In the genomic region with DNA sequence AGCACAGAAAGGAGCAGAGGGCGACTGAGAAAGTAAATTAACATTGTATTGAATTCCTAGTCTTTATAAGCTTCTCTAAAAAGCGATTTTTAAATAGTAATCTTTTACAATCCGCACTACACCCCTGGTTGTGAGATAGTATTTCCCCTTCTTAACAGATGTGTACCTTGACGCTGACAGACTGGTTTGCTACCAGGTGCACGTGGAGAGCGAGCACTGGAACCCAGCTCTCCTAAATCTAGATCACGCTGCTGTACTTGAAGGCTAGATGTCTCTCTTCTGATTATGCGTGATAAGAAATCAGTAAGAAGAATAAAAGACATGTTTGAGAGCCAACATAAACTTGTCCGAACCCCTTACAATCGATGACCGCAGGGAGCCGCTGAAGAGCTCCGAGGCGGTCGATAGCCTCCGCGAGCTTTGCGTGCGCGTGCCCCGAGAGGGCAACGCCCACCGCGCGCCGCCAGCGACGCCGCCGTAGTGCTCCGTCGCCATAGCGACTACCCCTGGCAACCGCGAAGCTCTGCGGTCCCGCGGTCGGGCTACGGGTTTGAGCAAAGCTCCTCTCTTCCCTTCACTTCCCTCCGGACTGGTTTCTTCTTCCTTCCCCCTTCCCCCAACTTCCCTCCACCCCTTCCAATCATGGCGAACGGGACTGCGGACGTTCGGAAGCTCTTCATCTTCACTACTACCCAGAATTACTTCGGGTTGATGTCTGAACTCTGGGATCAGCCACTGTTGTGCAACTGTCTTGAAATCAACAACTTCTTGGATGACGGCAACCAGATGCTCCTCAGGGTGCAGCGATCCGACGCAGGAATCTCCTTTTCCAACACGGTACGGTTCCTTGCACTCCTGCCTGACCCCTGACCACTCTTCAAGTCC, we compare ENCODE assay signal across 1 cellular context.
A peak's percentile ranks its signal among the peaks of the same experiment; 100 is the strongest.
TF ChIP-seq lines count a peak whose summit lies in the region.

A gene with protein sequence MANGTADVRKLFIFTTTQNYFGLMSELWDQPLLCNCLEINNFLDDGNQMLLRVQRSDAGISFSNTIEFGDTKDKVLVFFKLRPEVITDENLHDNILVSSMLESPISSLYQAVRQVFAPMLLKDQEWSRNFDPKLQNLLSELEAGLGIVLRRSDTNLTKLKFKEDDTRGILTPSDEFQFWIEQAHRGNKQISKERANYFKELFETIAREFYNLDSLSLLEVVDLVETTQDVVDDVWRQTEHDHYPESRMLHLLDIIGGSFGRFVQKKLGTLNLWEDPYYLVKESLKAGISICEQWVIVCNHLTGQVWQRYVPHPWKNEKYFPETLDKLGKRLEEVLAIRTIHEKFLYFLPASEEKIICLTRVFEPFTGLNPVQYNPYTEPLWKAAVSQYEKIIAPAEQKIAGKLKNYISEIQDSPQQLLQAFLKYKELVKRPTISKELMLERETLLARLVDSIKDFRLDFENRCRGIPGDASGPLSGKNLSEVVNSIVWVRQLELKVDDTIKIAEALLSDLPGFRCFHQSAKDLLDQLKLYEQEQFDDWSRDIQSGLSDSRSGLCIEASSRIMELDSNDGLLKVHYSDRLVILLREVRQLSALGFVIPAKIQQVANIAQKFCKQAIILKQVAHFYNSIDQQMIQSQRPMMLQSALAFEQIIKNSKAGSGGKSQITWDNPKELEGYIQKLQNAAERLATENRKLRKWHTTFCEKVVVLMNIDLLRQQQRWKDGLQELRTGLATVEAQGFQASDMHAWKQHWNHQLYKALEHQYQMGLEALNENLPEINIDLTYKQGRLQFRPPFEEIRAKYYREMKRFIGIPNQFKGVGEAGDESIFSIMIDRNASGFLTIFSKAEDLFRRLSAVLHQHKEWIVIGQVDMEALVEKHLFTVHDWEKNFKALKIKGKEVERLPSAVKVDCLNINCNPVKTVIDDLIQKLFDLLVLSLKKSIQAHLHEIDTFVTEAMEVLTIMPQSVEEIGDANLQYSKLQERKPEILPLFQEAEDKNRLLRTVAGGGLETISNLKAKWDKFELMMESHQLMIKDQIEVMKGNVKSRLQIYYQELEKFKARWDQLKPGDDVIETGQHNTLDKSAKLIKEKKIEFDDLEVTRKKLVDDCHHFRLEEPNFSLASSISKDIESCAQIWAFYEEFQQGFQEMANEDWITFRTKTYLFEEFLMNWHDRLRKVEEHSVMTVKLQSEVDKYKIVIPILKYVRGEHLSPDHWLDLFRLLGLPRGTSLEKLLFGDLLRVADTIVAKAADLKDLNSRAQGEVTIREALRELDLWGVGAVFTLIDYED (N-terminal part only) (plus strand): TSS at position 494 of the 885 bp plus-strand sequence. CDS start 149 bp downstream, at position 643.

TF ChIP-seq in HepG2, 621 proteins besides CTCF, POLR2A, EP300 and RAD21 (continued from another document and continues in another):
- TF ChIP-seq ZNF782 (CRISPR knock-in tag; IDR thresholded peaks at IDR 0.05; ENCODE audit: borderline replicate concordance): peak; percentile 28; the same call in 1 of the 2 replicates
- no peak for TF ChIP-seq ZNF33B (CRISPR knock-in tag; IDR thresholded peaks at IDR 0.05)
- TF ChIP-seq ATF1 (CRISPR knock-in tag; IDR thresholded peaks at IDR 0.05): no peak
- TF ChIP-seq, protein P1, sequence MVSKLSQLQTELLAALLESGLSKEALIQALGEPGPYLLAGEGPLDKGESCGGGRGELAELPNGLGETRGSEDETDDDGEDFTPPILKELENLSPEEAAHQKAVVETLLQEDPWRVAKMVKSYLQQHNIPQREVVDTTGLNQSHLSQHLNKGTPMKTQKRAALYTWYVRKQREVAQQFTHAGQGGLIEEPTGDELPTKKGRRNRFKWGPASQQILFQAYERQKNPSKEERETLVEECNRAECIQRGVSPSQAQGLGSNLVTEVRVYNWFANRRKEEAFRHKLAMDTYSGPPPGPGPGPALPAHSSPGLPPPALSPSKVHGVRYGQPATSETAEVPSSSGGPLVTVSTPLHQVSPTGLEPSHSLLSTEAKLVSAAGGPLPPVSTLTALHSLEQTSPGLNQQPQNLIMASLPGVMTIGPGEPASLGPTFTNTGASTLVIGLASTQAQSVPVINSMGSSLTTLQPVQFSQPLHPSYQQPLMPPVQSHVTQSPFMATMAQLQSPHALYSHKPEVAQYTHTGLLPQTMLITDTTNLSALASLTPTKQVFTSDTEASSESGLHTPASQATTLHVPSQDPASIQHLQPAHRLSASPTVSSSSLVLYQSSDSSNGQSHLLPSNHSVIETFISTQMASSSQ (IDR thresholded peaks at IDR 0.05; ENCODE audit: low read depth): no peak
- TF ChIP-seq, protein P1 (CRISPR knock-in tag; IDR thresholded peaks at IDR 0.05; ENCODE audit: borderline replicate concordance): no peak
- peak; percentile 94 for TF ChIP-seq ONECUT2 (CRISPR knock-in tag; IDR thresholded peaks at IDR 0.05)
- TF ChIP-seq RBFOX2 (IDR thresholded peaks at IDR 0.05; ENCODE audit: low read depth, low read length): no peak
- TF ChIP-seq, protein P2, sequence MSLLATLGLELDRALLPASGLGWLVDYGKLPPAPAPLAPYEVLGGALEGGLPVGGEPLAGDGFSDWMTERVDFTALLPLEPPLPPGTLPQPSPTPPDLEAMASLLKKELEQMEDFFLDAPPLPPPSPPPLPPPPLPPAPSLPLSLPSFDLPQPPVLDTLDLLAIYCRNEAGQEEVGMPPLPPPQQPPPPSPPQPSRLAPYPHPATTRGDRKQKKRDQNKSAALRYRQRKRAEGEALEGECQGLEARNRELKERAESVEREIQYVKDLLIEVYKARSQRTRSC (CRISPR knock-in tag; IDR thresholded peaks at IDR 0.05; ENCODE audit: low read depth): no peak
- TF ChIP-seq ZNF34 (CRISPR knock-in tag; IDR thresholded peaks at IDR 0.05; ENCODE audit: borderline replicate concordance): 0 out of 2 replicates have a peak, but pooled peaks have one; percentile 30
- TF ChIP-seq, protein P3, sequence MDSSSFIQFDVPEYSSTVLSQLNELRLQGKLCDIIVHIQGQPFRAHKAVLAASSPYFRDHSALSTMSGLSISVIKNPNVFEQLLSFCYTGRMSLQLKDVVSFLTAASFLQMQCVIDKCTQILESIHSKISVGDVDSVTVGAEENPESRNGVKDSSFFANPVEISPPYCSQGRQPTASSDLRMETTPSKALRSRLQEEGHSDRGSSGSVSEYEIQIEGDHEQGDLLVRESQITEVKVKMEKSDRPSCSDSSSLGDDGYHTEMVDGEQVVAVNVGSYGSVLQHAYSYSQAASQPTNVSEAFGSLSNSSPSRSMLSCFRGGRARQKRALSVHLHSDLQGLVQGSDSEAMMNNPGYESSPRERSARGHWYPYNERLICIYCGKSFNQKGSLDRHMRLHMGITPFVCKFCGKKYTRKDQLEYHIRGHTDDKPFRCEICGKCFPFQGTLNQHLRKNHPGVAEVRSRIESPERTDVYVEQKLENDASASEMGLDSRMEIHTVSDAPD (CRISPR knock-in tag; IDR thresholded peaks at IDR 0.05): no peak
- TF ChIP-seq, protein P4, sequence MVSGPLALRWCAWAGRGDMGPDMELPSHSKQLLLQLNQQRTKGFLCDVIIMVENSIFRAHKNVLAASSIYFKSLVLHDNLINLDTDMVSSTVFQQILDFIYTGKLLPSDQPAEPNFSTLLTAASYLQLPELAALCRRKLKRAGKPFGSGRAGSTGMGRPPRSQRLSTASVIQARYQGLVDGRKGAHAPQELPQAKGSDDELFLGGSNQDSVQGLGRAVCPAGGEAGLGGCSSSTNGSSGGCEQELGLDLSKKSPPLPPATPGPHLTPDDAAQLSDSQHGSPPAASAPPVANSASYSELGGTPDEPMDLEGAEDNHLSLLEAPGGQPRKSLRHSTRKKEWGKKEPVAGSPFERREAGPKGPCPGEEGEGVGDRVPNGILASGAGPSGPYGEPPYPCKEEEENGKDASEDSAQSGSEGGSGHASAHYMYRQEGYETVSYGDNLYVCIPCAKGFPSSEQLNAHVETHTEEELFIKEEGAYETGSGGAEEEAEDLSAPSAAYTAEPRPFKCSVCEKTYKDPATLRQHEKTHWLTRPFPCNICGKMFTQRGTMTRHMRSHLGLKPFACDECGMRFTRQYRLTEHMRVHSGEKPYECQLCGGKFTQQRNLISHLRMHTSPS (CRISPR knock-in tag; IDR thresholded peaks at IDR 0.05; ENCODE audit: low read depth): no peak
- TF ChIP-seq SMC3 (IDR thresholded peaks at IDR 0.05; ENCODE audit: low read length): no peak
- no peak for TF ChIP-seq ZNF260 (CRISPR knock-in tag; IDR thresholded peaks at IDR 0.05; ENCODE audit: borderline replicate concordance, low read depth)
- 0 out of 2 replicates have a peak, but pooled peaks have one; percentile 45 for TF ChIP-seq MIXL1 (CRISPR knock-in tag; IDR thresholded peaks at IDR 0.05)
- TF ChIP-seq, protein P5, sequence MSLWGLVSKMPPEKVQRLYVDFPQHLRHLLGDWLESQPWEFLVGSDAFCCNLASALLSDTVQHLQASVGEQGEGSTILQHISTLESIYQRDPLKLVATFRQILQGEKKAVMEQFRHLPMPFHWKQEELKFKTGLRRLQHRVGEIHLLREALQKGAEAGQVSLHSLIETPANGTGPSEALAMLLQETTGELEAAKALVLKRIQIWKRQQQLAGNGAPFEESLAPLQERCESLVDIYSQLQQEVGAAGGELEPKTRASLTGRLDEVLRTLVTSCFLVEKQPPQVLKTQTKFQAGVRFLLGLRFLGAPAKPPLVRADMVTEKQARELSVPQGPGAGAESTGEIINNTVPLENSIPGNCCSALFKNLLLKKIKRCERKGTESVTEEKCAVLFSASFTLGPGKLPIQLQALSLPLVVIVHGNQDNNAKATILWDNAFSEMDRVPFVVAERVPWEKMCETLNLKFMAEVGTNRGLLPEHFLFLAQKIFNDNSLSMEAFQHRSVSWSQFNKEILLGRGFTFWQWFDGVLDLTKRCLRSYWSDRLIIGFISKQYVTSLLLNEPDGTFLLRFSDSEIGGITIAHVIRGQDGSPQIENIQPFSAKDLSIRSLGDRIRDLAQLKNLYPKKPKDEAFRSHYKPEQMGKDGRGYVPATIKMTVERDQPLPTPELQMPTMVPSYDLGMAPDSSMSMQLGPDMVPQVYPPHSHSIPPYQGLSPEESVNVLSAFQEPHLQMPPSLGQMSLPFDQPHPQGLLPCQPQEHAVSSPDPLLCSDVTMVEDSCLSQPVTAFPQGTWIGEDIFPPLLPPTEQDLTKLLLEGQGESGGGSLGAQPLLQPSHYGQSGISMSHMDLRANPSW (CRISPR knock-in tag; IDR thresholded peaks at IDR 0.05; ENCODE audit: borderline replicate concordance): no peak
- TF ChIP-seq, protein P6, sequence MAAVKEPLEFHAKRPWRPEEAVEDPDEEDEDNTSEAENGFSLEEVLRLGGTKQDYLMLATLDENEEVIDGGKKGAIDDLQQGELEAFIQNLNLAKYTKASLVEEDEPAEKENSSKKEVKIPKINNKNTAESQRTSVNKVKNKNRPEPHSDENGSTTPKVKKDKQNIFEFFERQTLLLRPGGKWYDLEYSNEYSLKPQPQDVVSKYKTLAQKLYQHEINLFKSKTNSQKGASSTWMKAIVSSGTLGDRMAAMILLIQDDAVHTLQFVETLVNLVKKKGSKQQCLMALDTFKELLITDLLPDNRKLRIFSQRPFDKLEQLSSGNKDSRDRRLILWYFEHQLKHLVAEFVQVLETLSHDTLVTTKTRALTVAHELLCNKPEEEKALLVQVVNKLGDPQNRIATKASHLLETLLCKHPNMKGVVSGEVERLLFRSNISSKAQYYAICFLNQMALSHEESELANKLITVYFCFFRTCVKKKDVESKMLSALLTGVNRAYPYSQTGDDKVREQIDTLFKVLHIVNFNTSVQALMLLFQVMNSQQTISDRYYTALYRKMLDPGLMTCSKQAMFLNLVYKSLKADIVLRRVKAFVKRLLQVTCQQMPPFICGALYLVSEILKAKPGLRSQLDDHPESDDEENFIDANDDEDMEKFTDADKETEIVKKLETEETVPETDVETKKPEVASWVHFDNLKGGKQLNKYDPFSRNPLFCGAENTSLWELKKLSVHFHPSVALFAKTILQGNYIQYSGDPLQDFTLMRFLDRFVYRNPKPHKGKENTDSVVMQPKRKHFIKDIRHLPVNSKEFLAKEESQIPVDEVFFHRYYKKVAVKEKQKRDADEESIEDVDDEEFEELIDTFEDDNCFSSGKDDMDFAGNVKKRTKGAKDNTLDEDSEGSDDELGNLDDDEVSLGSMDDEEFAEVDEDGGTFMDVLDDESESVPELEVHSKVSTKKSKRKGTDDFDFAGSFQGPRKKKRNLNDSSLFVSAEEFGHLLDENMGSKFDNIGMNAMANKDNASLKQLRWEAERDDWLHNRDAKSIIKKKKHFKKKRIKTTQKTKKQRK (IDR thresholded peaks at IDR 0.05; ENCODE audit: low read length): no peak
- TF ChIP-seq, protein P7, sequence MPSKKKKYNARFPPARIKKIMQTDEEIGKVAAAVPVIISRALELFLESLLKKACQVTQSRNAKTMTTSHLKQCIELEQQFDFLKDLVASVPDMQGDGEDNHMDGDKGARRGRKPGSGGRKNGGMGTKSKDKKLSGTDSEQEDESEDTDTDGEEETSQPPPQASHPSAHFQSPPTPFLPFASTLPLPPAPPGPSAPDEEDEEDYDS (CRISPR knock-in tag; IDR thresholded peaks at IDR 0.05): 0 out of 2 replicates have a peak, but pooled peaks have one; percentile 39
- no peak for TF ChIP-seq NFE2L1 (CRISPR knock-in tag; IDR thresholded peaks at IDR 0.05; ENCODE audit: borderline replicate concordance)
- TF ChIP-seq, protein P8, sequence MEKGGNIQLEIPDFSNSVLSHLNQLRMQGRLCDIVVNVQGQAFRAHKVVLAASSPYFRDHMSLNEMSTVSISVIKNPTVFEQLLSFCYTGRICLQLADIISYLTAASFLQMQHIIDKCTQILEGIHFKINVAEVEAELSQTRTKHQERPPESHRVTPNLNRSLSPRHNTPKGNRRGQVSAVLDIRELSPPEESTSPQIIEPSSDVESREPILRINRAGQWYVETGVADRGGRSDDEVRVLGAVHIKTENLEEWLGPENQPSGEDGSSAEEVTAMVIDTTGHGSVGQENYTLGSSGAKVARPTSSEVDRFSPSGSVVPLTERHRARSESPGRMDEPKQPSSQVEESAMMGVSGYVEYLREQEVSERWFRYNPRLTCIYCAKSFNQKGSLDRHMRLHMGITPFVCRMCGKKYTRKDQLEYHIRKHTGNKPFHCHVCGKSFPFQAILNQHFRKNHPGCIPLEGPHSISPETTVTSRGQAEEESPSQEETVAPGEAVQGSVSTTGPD (CRISPR knock-in tag; IDR thresholded peaks at IDR 0.05): no peak
- TF ChIP-seq, protein P9, sequence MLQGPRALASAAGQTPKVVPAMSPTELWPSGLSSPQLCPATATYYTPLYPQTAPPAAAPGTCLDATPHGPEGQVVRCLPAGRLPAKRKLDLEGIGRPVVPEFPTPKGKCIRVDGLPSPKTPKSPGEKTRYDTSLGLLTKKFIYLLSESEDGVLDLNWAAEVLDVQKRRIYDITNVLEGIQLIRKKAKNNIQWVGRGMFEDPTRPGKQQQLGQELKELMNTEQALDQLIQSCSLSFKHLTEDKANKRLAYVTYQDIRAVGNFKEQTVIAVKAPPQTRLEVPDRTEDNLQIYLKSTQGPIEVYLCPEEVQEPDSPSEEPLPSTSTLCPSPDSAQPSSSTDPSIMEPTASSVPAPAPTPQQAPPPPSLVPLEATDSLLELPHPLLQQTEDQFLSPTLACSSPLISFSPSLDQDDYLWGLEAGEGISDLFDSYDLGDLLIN (CRISPR knock-in tag; IDR thresholded peaks at IDR 0.05; ENCODE audit: borderline replicate concordance): no peak
